ENCODE assay signal across 10 cellular contexts in genomic region chr11:289145-289705, GRCh38. TPM values are rescaled to one million over a fixed set of nuclear protein-coding genes. Genes with fewer than 3 reads are reported as not detected.
A peak's percentile ranks its signal among the peaks of the same experiment; 100 is the strongest.
DNase-seq lines count a peak whose midpoint lies in the region; ATAC-seq, FAIRE-seq and TF ChIP-seq lines count a peak whose summit lies in the region.
"Had no signal": no experiment of that assay in that cellular context is flagged by ENCODE, and none has a peak within 500 bp of the region (broad histone marks: within the 10 kb centered on the region; RNA-seq: fewer than 3 reads in every experiment).

No MANE protein-coding gene starts in this region.

- TF ChIP-seq CTCF in RWPE2 (IDR thresholded peaks at IDR 0.05; ENCODE audit: poor library complexity, severe bottlenecking) (no peak), endodermal cell (conservative IDR thresholded peaks at IDR 0.05) (no peak), psoas muscle (IDR thresholded peaks at IDR 0.05) (no peak)

- peak; percentile 16 for FAIRE-seq in GM12891 (lab: Jason Lieb, UNC)

- DNase-seq in GM12891 (ENCODE audit: insufficient read length, low spot score): peak; percentile 51
- DNase-seq in RWPE2 (ENCODE audit: low spot score): no peak
- DNase-seq in endodermal cell: no peak
- peak in 1 of 2 donors; percentile 52 for DNase-seq in psoas muscle
- no peak for DNase-seq in NCI-H524 (lab: John Stamatoyannopoulos, UW)
- no peak for DNase-seq in NCI-H187 (lab: John Stamatoyannopoulos, UW)

- peaks cover 23% of the 10 kb centered on the region for H3K27me3 Mint-ChIP-seq in endodermal cell (ENCODE audit: insufficient read depth)

- H3K27ac ChIP-seq in RWPE2 (ENCODE audit: poor library complexity, severe bottlenecking) (no peak overlapping the region), endodermal cell (ENCODE audit: low read depth, low read length) (no peak overlapping the region), psoas muscle (no peak overlapping the region)

- H3K4me3 ChIP-seq in RWPE2 (ENCODE audit: severe bottlenecking) (peak overlapping the region; percentile 79), endodermal cell (ENCODE audit: low read length) (peak overlapping the region; percentile 79), psoas muscle (peak overlapping the region; percentile 72)

- H3K4me3 Mint-ChIP-seq in endodermal cell: peak overlapping the region; percentile 63

- no peaks in the 10 kb centered on the region for H3K9me3 Mint-ChIP-seq in endodermal cell

- H3K27ac Mint-ChIP-seq in endodermal cell: no peak overlapping the region

- no peaks in the 10 kb centered on the region for H3K36me3 ChIP-seq in RWPE2 (ENCODE audit: low read depth)
- H3K36me3 ChIP-seq in endodermal cell (ENCODE audit: control insufficient read depth, insufficient read depth, low read length): peaks cover 6% of the 10 kb centered on the region
- no peaks in the 10 kb centered on the region for H3K36me3 ChIP-seq in psoas muscle (ENCODE audit: insufficient read depth in 1 of 2, low read depth in 1 of 2)

- intact Hi-C loops in psoas muscle (cut with DNase I): no loop called here

- peaks cover 15% of the 10 kb centered on the region for H3K36me3 Mint-ChIP-seq in endodermal cell (ENCODE audit: low read depth)

- peak overlapping the region; percentile 3 for H3K9ac ChIP-seq in endodermal cell (ENCODE audit: extremely low read depth, low read length, poor library complexity, severe bottlenecking)

- H3K4me1 Mint-ChIP-seq in endodermal cell: peaks cover 15% of the 10 kb centered on the region

- H3K9me3 ChIP-seq in RWPE2 (ENCODE audit: severe bottlenecking): no peaks in the 10 kb centered on the region
- H3K9me3 ChIP-seq in endodermal cell (ENCODE audit: control insufficient read depth, low read length): no peaks in the 10 kb centered on the region
- no peaks in the 10 kb centered on the region for H3K9me3 ChIP-seq in psoas muscle

- H3K4me1 ChIP-seq in RWPE2 (ENCODE audit: insufficient read depth, poor library complexity, severe bottlenecking) (no peaks in the 10 kb centered on the region), endodermal cell (ENCODE audit: control insufficient read depth, insufficient read depth, low read length) (no peaks in the 10 kb centered on the region), psoas muscle (no peaks in the 10 kb centered on the region)

- 25 to 82% methylated on average over 6 to 21 of the region's 42 CpGs for WGBS in endodermal cell (ENCODE audit: insufficient coverage in 1 of 2, insufficient read length in 1 of 2), 2 experiments
- 5 to 40% (median 18%) methylated on average over 7 to 40 of the region's 42 CpGs for WGBS in psoas muscle, 3 donors

- ATAC-seq in RWPE2 (ENCODE audit: low read depth): no peak
- ATAC-seq in psoas muscle: peak in 1 of 4 donors; percentile 11
- ATAC-seq in GM21526 (IDR thresholded peaks at IDR 0.05; ENCODE audit: low FRiP score, unreplicated experiment): no peak
- ATAC-seq in GM19351 (IDR thresholded peaks at IDR 0.05; ENCODE audit: unreplicated experiment): no peak

- TF ChIP-seq POLR2A in GM12891 (IDR thresholded peaks at IDR 0.05; ENCODE audit: low read depth, low read length): no peak

- H3K27me3 ChIP-seq in RWPE2 (ENCODE audit: insufficient read depth, poor library complexity, severe bottlenecking) (peaks cover 8% of the 10 kb centered on the region), endodermal cell (ENCODE audit: control insufficient read depth, insufficient read depth, low read length, poor library complexity, severe bottlenecking) (peaks cover 17% of the 10 kb centered on the region), psoas muscle (ENCODE audit: insufficient read depth in 3 of 3, low read length in 2 of 3) (peaks cover 0 to 37% (median 17%) of the 10 kb centered on the region in 3 donors)

TF ChIP-seq in GM12891, 5 proteins besides CTCF, POLR2A, EP300 and RAD21:
- TF ChIP-seq POU2F2 (IDR thresholded peaks at IDR 0.05; ENCODE audit: low read depth, low read length) (no peak), PAX5 (IDR thresholded peaks at IDR 0.05; ENCODE audit: insufficient read depth, low read length, severe bottlenecking) (no peak)

RNA-seq across cellular contexts. Expression of gene PGGHG, which starts 0.3 kb away (rescaled TPM):
- polyA plus RNA-seq in GM12891 (2012; ENCODE audit: low read depth, missing spikeins): 19.3 TPM
- total RNA-seq in endodermal cell (100 to 1,000 TPM; 129 to 186 TPM), psoas muscle (1 to 10 TPM; 2.9 to 5.1 (median 3.9) TPM)
- polyA plus RNA-seq in endodermal cell (2013, experiment 1 of 2): 36.7 TPM
- polyA plus RNA-seq in endodermal cell (2013, experiment 2 of 2): 31.3 TPM
- 1 to 10 TPM; 2.7 to 8.6 (median 4.0) TPM for polyA plus RNA-seq in psoas muscle

RNA-seq across cellular contexts. Expression of gene IFITM5, which starts 10.1 kb away (rescaled TPM):
- polyA plus RNA-seq in GM12891 (2012; ENCODE audit: low read depth, missing spikeins): not detected
- not detected for total RNA-seq in endodermal cell
- polyA plus RNA-seq in endodermal cell (2013, experiment 1 of 2): not detected
- not detected for polyA plus RNA-seq in endodermal cell (2013, experiment 2 of 2)
- not detected for total RNA-seq in psoas muscle
- not detected for polyA plus RNA-seq in psoas muscle
- total RNA-seq: renal cortical epithelial cell, RPMI7951 had no signal

RNA-seq across cellular contexts. Expression of gene NLRP6, which starts 11.0 kb away (rescaled TPM):
- 0.04 TPM for polyA plus RNA-seq in GM12891 (2012; ENCODE audit: low read depth, missing spikeins)
- total RNA-seq in endodermal cell (not detected), psoas muscle (under 1 TPM in 2 of 4 donors, not detected in 2; 0.10 to 0.17 TPM)
- not detected for polyA plus RNA-seq in endodermal cell (2013, experiment 1 of 2)
- polyA plus RNA-seq in endodermal cell (2013, experiment 2 of 2): not detected
- under 1 TPM in 2 of 3 donors, not detected in 1; 0.03 to 0.04 TPM for polyA plus RNA-seq in psoas muscle
- total RNA-seq: renal cortical epithelial cell, RPMI7951 had no signal

RNA-seq across cellular contexts. Expression of gene IFITM2, which starts 18.4 kb away (rescaled TPM):
- 486 TPM for polyA plus RNA-seq in GM12891 (2012; ENCODE audit: low read depth, missing spikeins)
- 100 to 1,000 TPM; 262 to 367 TPM for total RNA-seq in endodermal cell
- polyA plus RNA-seq in endodermal cell (2013, experiment 1 of 2): 114 TPM
- 152 TPM for polyA plus RNA-seq in endodermal cell (2013, experiment 2 of 2)
- total RNA-seq in psoas muscle: 100 to 1,000 TPM; 131 to 161 (median 136) TPM
- polyA plus RNA-seq in psoas muscle: 100 to 1,000 TPM; 109 to 371 (median 181) TPM

RNA-seq across cellular contexts. Expression of gene IFITM1, which starts 24.6 kb away (rescaled TPM):
- polyA plus RNA-seq in GM12891 (2012; ENCODE audit: low read depth, missing spikeins): 413 TPM
- 100 to 1,000 TPM; 211 to 558 TPM for total RNA-seq in endodermal cell
- polyA plus RNA-seq in endodermal cell (2013, experiment 1 of 2): 244 TPM
- 241 TPM for polyA plus RNA-seq in endodermal cell (2013, experiment 2 of 2)
- total RNA-seq in psoas muscle: 100 to 1,000 TPM in 1 of 4 donors, 10 to 100 TPM in 3; 44.0 to 105 (median 71.3) TPM
- polyA plus RNA-seq in psoas muscle: 100 to 1,000 TPM in 1 of 3 donors, 10 to 100 TPM in 2; 39.7 to 107 (median 69.7) TPM

Comparison
In these comparisons a context has a peak if more than half of its experiments do, and no peak if none do; other contexts are left out.
1. RNA of gene PGGHG, which starts 0.3 kb away (total RNA-seq): 129 to 186 TPM in endodermal cell; 2.9 to 5.1 TPM in psoas muscle; every median in the first group is over 10 times any median in the second.
2. Peak in every context shown above with its lines, with median percentiles within 50 percentile points of each other: H3K4me3 ChIP-seq.